Comparison of ENCODE assay signal across 1 cellular context in genomic region chr2:17593841-17594482, GRCh38.
TF ChIP-seq lines count a peak whose summit lies in the region.

No MANE protein-coding gene starts in this region.

TF ChIP-seq in HepG2, 621 proteins besides CTCF, POLR2A, EP300 and RAD21 (continued from another document):
- peak; percentile 75; the same call in 1 of the 2 replicates for TF ChIP-seq ZBED4 (CRISPR knock-in tag; IDR thresholded peaks at IDR 0.05; ENCODE audit: borderline replicate concordance)
- TF ChIP-seq ZNF296 (CRISPR knock-in tag; conservative IDR thresholded peaks at IDR 0.05) = no peak
- no peak for TF ChIP-seq ZNF512B (CRISPR knock-in tag; IDR thresholded peaks at IDR 0.05; ENCODE audit: borderline replicate concordance)
- no peak for TF ChIP-seq ZNF253 (CRISPR knock-in tag; IDR thresholded peaks at IDR 0.05; ENCODE audit: borderline replicate concordance)
- TF ChIP-seq ZNF264 (CRISPR knock-in tag; IDR thresholded peaks at IDR 0.05) = no peak; the same call in 1 of the 2 replicates
- TF ChIP-seq ZNF607 (CRISPR knock-in tag; IDR thresholded peaks at IDR 0.05; ENCODE audit: borderline replicate concordance) = peak; percentile 62; the same call in 1 of the 2 replicates
- TF ChIP-seq TGIF2 (CRISPR knock-in tag; IDR thresholded peaks at IDR 0.05) = peak; percentile 96
- TF ChIP-seq ZNF354B (CRISPR knock-in tag; IDR thresholded peaks at IDR 0.05) = no peak
- 0 out of 2 replicates have a peak, but pooled peaks have one; percentile 56 for TF ChIP-seq ZNF816 (CRISPR knock-in tag; IDR thresholded peaks at IDR 0.05; ENCODE audit: borderline replicate concordance)
- TF ChIP-seq ZNF335 (CRISPR knock-in tag; IDR thresholded peaks at IDR 0.05) = peak; percentile 91; the same call in 1 of the 2 replicates
- no peak for TF ChIP-seq HDAC6 (IDR thresholded peaks at IDR 0.05; ENCODE audit: low read depth, low read length)
- no peak for TF ChIP-seq TAF1 (CRISPR knock-in tag; IDR thresholded peaks at IDR 0.05)
- TF ChIP-seq ZNF737 (CRISPR knock-in tag; IDR thresholded peaks at IDR 0.05; ENCODE audit: borderline replicate concordance) = no peak
- no peak for TF ChIP-seq HIC2 (CRISPR knock-in tag; IDR thresholded peaks at IDR 0.05; ENCODE audit: low read depth)
- TF ChIP-seq ZNF138 (CRISPR knock-in tag; IDR thresholded peaks at IDR 0.05; ENCODE audit: low read depth) = no peak
- TF ChIP-seq, protein P1, sequence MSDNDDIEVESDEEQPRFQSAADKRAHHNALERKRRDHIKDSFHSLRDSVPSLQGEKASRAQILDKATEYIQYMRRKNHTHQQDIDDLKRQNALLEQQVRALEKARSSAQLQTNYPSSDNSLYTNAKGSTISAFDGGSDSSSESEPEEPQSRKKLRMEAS (IDR thresholded peaks at IDR 0.05) = peak; percentile 87
- TF ChIP-seq RXRA (CRISPR knock-in tag; IDR thresholded peaks at IDR 0.05) = peak; percentile 83; the same call in 1 of the 2 replicates
- peak; percentile 44; the same call in 1 of the 2 replicates for TF ChIP-seq CEBPB (IDR thresholded peaks at IDR 0.05; ENCODE audit: borderline replicate concordance, low read depth, low read length)
- TF ChIP-seq ATF7-NPFF (CRISPR knock-in tag; IDR thresholded peaks at IDR 0.05; ENCODE audit: low read depth) = no peak
- TF ChIP-seq ZFP1 (CRISPR knock-in tag; IDR thresholded peaks at IDR 0.05) = peak; percentile 91
- TF ChIP-seq ZMYM2 (CRISPR knock-in tag; IDR thresholded peaks at IDR 0.05) = no peak
- no peak for TF ChIP-seq ZNF44 (CRISPR knock-in tag; IDR thresholded peaks at IDR 0.05)
- TF ChIP-seq ZNF780A (CRISPR knock-in tag; IDR thresholded peaks at IDR 0.05) = 0 out of 2 replicates have a peak, but pooled peaks have one; percentile 6
- TF ChIP-seq ZNF784 (CRISPR knock-in tag; IDR thresholded peaks at IDR 0.05; ENCODE audit: borderline replicate concordance) = no peak
- peak; percentile 90 for TF ChIP-seq ZNF331 (CRISPR knock-in tag; IDR thresholded peaks at IDR 0.05)
- TF ChIP-seq ZNF577 (CRISPR knock-in tag; IDR thresholded peaks at IDR 0.05; ENCODE audit: borderline replicate concordance, low read depth) = no peak
- TF ChIP-seq PBX2 (CRISPR knock-in tag; IDR thresholded peaks at IDR 0.05) = peak; percentile 81
- TF ChIP-seq ZBTB43 (CRISPR knock-in tag; conservative IDR thresholded peaks at IDR 0.05) = peak; percentile 83
- no peak for TF ChIP-seq ZNF839 (CRISPR knock-in tag; IDR thresholded peaks at IDR 0.05; ENCODE audit: borderline replicate concordance)
- TF ChIP-seq SMARCC2 (IDR thresholded peaks at IDR 0.05) = no peak
- 0 out of 2 replicates have a peak, but pooled peaks have one; percentile 80 for TF ChIP-seq TOE1 (CRISPR knock-in tag; IDR thresholded peaks at IDR 0.05)
